ENCODE assay signal across 1 cellular context in genomic region chr14:31207746-31208545, GRCh38.
TF ChIP-seq lines count a peak whose summit lies in the region.

HECTD1 (minus strand) TSS chr14:31207793; CDS start chr14:31205936, 1,857 bp downstream.

TF ChIP-seq in K562, 482 proteins besides CTCF, POLR2A, EP300 and RAD21 (continued from another document and continues in another):
- TF ChIP-seq ZNF184 (CRISPR knock-in tag; IDR thresholded peaks at IDR 0.05) (no peak), CHCHD3 (CRISPR knock-in tag; IDR thresholded peaks at IDR 0.05) (no peak), TGIF2 (CRISPR knock-in tag; IDR thresholded peaks at IDR 0.05) (no peak), ARID2 (IDR thresholded peaks at IDR 0.05) (no peak), KLF6 (CRISPR knock-in tag; IDR thresholded peaks at IDR 0.05; ENCODE audit: borderline replicate concordance) (no peak), HOXB6 (CRISPR knock-in tag; IDR thresholded peaks at IDR 0.05; ENCODE audit: borderline replicate concordance) (no peak), CC2D1A (IDR thresholded peaks at IDR 0.05) (no peak), HMBOX1 (IDR thresholded peaks at IDR 0.05) (no peak), ETV5 (CRISPR knock-in tag; IDR thresholded peaks at IDR 0.05; ENCODE audit: low read depth) (peak; percentile 76), FOXK1 (CRISPR knock-in tag; IDR thresholded peaks at IDR 0.05; ENCODE audit: borderline replicate concordance) (0 out of 2 replicates have a peak, but pooled peaks have one; percentile 41), RBM25 (IDR thresholded peaks at IDR 0.05; ENCODE audit: low read depth, low read length, severe bottlenecking) (no peak), ZFPM2 (CRISPR knock-in tag; IDR thresholded peaks at IDR 0.05) (no peak), ZBTB26 (CRISPR knock-in tag; IDR thresholded peaks at IDR 0.05) (no peak), TAF15 (IDR thresholded peaks at IDR 0.05; ENCODE audit: low read depth, low read length) (no peak), IRF1 (CRISPR knock-in tag; IDR thresholded peaks at IDR 0.05; ENCODE audit: borderline replicate concordance) (no peak), RBM17 (IDR thresholded peaks at IDR 0.05; ENCODE audit: borderline replicate concordance, low read depth, low read length) (no peak), HNRNPUL1 (IDR thresholded peaks at IDR 0.05; ENCODE audit: low read length) (no peak), CREBBP (IDR thresholded peaks at IDR 0.05; ENCODE audit: low read depth, low read length) (no peak), ZEB2 (IDR thresholded peaks at IDR 0.05) (no peak), THAP12 (CRISPR knock-in tag; IDR thresholded peaks at IDR 0.05) (no peak), TBP (optimal IDR thresholded peaks at IDR 0.05; ENCODE audit: low read depth, low read length) (peak; percentile 63), BRD4 (IDR thresholded peaks at IDR 0.05) (0 out of 2 replicates have a peak, but pooled peaks have one; percentile 8), PPARD (CRISPR knock-in tag; IDR thresholded peaks at IDR 0.05) (no peak), ZNF57 (CRISPR knock-in tag; IDR thresholded peaks at IDR 0.05) (no peak), BDP1 (IDR thresholded peaks at IDR 0.05; ENCODE audit: insufficient read depth, insufficient read length) (no peak), CBX2 (IDR thresholded peaks at IDR 0.05; ENCODE audit: insufficient read depth, low read length, poor library complexity, severe bottlenecking) (no peak), NR1H2 (CRISPR knock-in tag; IDR thresholded peaks at IDR 0.05) (no peak), ZBTB34 (CRISPR knock-in tag; IDR thresholded peaks at IDR 0.05) (no peak), TRIM25 (IDR thresholded peaks at IDR 0.05; ENCODE audit: borderline replicate concordance) (no peak), MEF2A (IDR thresholded peaks at IDR 0.05; ENCODE audit: control insufficient read depth, low read depth, low read length) (no peak), ZNF253 (CRISPR knock-in tag; conservative IDR thresholded peaks at IDR 0.05) (no peak), ZNF12 (CRISPR knock-in tag; IDR thresholded peaks at IDR 0.05) (no peak), NCOA2 (IDR thresholded peaks at IDR 0.05; ENCODE audit: partially characterized antibody in 2 of 2) (no peak), RBM34 (IDR thresholded peaks at IDR 0.05; ENCODE audit: borderline replicate concordance, insufficient read depth, low read length) (no peak), MAFK (IDR thresholded peaks at IDR 0.05; ENCODE audit: low read length) (no peak), MGA (IDR thresholded peaks at IDR 0.05) (peak; percentile 82), SREBF1 (IDR thresholded peaks at IDR 0.05; ENCODE audit: borderline replicate concordance, low read depth, low read length) (no peak), PHB (CRISPR knock-in tag; IDR thresholded peaks at IDR 0.05) (no peak), TCFL5 (CRISPR knock-in tag; conservative IDR thresholded peaks at IDR 0.05) (no peak), IRF2 (CRISPR knock-in tag; IDR thresholded peaks at IDR 0.05) (no peak), BRF2 (IDR thresholded peaks at IDR 0.05; ENCODE audit: borderline replicate concordance, insufficient read depth, insufficient read length) (no peak)
